ENCODE assay signal across 2 cellular contexts in genomic region chr17:32112416-32112815, GRCh38.
TF ChIP-seq lines count a peak whose summit lies in the region.

No MANE protein-coding gene starts in this region.

TF ChIP-seq in HepG2, 621 proteins besides CTCF, POLR2A, EP300 and RAD21:
- no peak for TF ChIP-seq CHCHD3 (CRISPR knock-in tag; IDR thresholded peaks at IDR 0.05)
- peak; percentile 64; the same call in 1 of the 2 replicates for TF ChIP-seq ZBTB33 (CRISPR knock-in tag; IDR thresholded peaks at IDR 0.05)

TF ChIP-seq in K562, 482 proteins besides CTCF, POLR2A, EP300 and RAD21 (continues in another document):
- TF ChIP-seq HOXB6 (CRISPR knock-in tag; IDR thresholded peaks at IDR 0.05; ENCODE audit: borderline replicate concordance): no peak
- TF ChIP-seq MEF2A (IDR thresholded peaks at IDR 0.05; ENCODE audit: control insufficient read depth, low read depth, low read length): no peak
- TF ChIP-seq NR4A1 (CRISPR knock-in tag; IDR thresholded peaks at IDR 0.05): no peak
- 0 out of 2 replicates have a peak, but pooled peaks have one; percentile 34 for TF ChIP-seq NR4A1 (tag; IDR thresholded peaks at IDR 0.05)
- TF ChIP-seq MYC (IDR thresholded peaks at IDR 0.05; ENCODE audit: low read depth, low read length): 0 out of 2 replicates have a peak, but pooled peaks have one; percentile 16
- TF ChIP-seq MYC (CRISPR knock-in tag; IDR thresholded peaks at IDR 0.05; ENCODE audit: borderline replicate concordance, low read depth): no peak
- TF ChIP-seq PHF8 (IDR thresholded peaks at IDR 0.05; ENCODE audit: borderline replicate concordance, low read length): no peak
- TF ChIP-seq L3MBTL2 (IDR thresholded peaks at IDR 0.05): peak; percentile 63
- peak; percentile 66; the same call in 1 of the 2 replicates for TF ChIP-seq CTBP1 (IDR thresholded peaks at IDR 0.05; ENCODE audit: borderline replicate concordance)
- no peak for TF ChIP-seq AFF1 (IDR thresholded peaks at IDR 0.05; ENCODE audit: low read depth in 1 of 2, partially characterized antibody in 2 of 2)
- no peak for TF ChIP-seq ZBTB5 (IDR thresholded peaks at IDR 0.05)
- TF ChIP-seq RFX7 (CRISPR knock-in tag; IDR thresholded peaks at IDR 0.05): no peak
- TF ChIP-seq CTCFL (IDR thresholded peaks at IDR 0.05; ENCODE audit: borderline replicate concordance, insufficient read depth, low read depth, low read length, poor library complexity, severe bottlenecking): peak; percentile 84
- 0 out of 2 replicates have a peak, but pooled peaks have one; percentile 11 for TF ChIP-seq CREM (IDR thresholded peaks at IDR 0.05; ENCODE audit: low read depth)
- no peak for TF ChIP-seq HCFC1 (IDR thresholded peaks at IDR 0.05; ENCODE audit: low read depth, low read length)
- TF ChIP-seq MAFF (IDR thresholded peaks at IDR 0.05; ENCODE audit: low read length): no peak
- 0 out of 4 replicates have a peak, but pooled peaks of 1 of the 2 experiments have one; percentile 45 for TF ChIP-seq RCOR1 (IDR thresholded peaks at IDR 0.05; ENCODE audit: borderline replicate concordance in 1 of 2, low read depth in 2 of 2, low read length in 2 of 2)
- TF ChIP-seq MTA2 (IDR thresholded peaks at IDR 0.05; ENCODE audit: low read depth): no peak
- 0 out of 2 replicates have a peak, but pooled peaks have one; percentile 14 for TF ChIP-seq RB1 (IDR thresholded peaks at IDR 0.05; ENCODE audit: low read depth)
- TF ChIP-seq SRF (CRISPR knock-in tag; IDR thresholded peaks at IDR 0.05): peak in 1 of 2 experiments; percentile 38; a peak in 1 of 4 replicates
- TF ChIP-seq MAZ (CRISPR knock-in tag; conservative IDR thresholded peaks at IDR 0.05 in 1 of 2, IDR thresholded peaks at IDR 0.05 in 1 of 2): no peak
- peak; percentile 47; the same call in 1 of the 2 replicates for TF ChIP-seq MTA3 (IDR thresholded peaks at IDR 0.05; ENCODE audit: borderline replicate concordance)
- 0 out of 4 replicates have a peak, but pooled peaks of 1 of the 2 experiments have one; percentile 37 for TF ChIP-seq UBTF (IDR thresholded peaks at IDR 0.05; ENCODE audit: borderline replicate concordance in 1 of 2, low read depth in 2 of 2, low read length in 2 of 2)
- TF ChIP-seq ZNF224 (CRISPR knock-in tag; IDR thresholded peaks at IDR 0.05): no peak
- no peak for TF ChIP-seq MEIS2 (IDR thresholded peaks at IDR 0.05; ENCODE audit: partially characterized antibody)
- peak in 1 of 3 experiments; percentile 63 for TF ChIP-seq YY1 (IDR thresholded peaks at IDR 0.05; ENCODE audit: borderline replicate concordance in 1 of 3, control insufficient read depth in 1 of 3, extremely low read depth in 1 of 3, insufficient read depth in 3 of 3, insufficient read length in 1 of 3, insufficient replicate concordance in 2 of 3, low read depth in 1 of 3, low read length in 2 of 3)
- no peak for TF ChIP-seq THAP7 (CRISPR knock-in tag; IDR thresholded peaks at IDR 0.05)
- no peak for TF ChIP-seq CBX3 (IDR thresholded peaks at IDR 0.05; ENCODE audit: borderline replicate concordance in 1 of 2, low read length in 2 of 2)
- 0 out of 2 replicates have a peak, but pooled peaks have one; percentile 20 for TF ChIP-seq MGA (IDR thresholded peaks at IDR 0.05)
- TF ChIP-seq TCF3 (CRISPR knock-in tag; IDR thresholded peaks at IDR 0.05): no peak
- no peak for TF ChIP-seq ZNF384 (IDR thresholded peaks at IDR 0.05; ENCODE audit: low read depth, low read length)
